Comparison of ENCODE assay signal across 9 cellular contexts in genomic region chr9:36008774-36009300, GRCh38. TPM values are rescaled to one million over a fixed set of nuclear protein-coding genes. Genes with fewer than 3 reads are reported as not detected.
DNase-seq lines count a peak whose midpoint lies in the region; ATAC-seq, FAIRE-seq and TF ChIP-seq lines count a peak whose summit lies in the region.
"Had no signal": no experiment of that assay in that cellular context is flagged by ENCODE, and none has a peak within 500 bp of the region (broad histone marks: within the 10 kb centered on the region; RNA-seq: fewer than 3 reads in every experiment).

No MANE protein-coding gene starts in this region.

- H3K4me1 Mint-ChIP-seq in activated T-helper 1 cell treated with anti-CD3 and anti-CD28 coated beads, Interleukin-12 subunit alpha, Interleukin-12 subunit beta, Interleukin-2, Interleukin-4 antibody, amounts not matched to agents 30 ng/mL and 10 ng/mL and 1 ng/mL, durations not matched to agents 14 hours and 24 hours and 36 hours (ENCODE audit: low read depth): peaks cover 14% of the 10 kb centered on the region
- H3K4me1 Mint-ChIP-seq in osteocyte (ENCODE audit: unreplicated experiment): peaks cover 3% of the 10 kb centered on the region

- H3K9ac ChIP-seq in Karpas-422 (ENCODE audit: low read length): no peak overlapping the region
- H3K9ac ChIP-seq: BLaER1 treated with 17β-estradiol and CSF1 and Interleukin-3, amounts not matched to agents 10 nM and 100 nM had no signal

- H3K27me3 Mint-ChIP-seq in activated T-helper 1 cell treated with anti-CD3 and anti-CD28 coated beads, Interleukin-12 subunit alpha, Interleukin-12 subunit beta, Interleukin-2, Interleukin-4 antibody, amounts not matched to agents 30 ng/mL and 10 ng/mL and 1 ng/mL, durations not matched to agents 14 hours and 24 hours and 36 hours (ENCODE audit: insufficient read depth): peaks cover 19% of the 10 kb centered on the region
- peaks cover 8% of the 10 kb centered on the region for H3K27me3 Mint-ChIP-seq in osteocyte (ENCODE audit: unreplicated experiment)

- H3K4me3 Mint-ChIP-seq in activated T-helper 1 cell treated with anti-CD3 and anti-CD28 coated beads, Interleukin-12 subunit alpha, Interleukin-12 subunit beta, Interleukin-2, Interleukin-4 antibody, amounts not matched to agents 30 ng/mL and 10 ng/mL and 1 ng/mL, durations not matched to agents 14 hours and 24 hours and 36 hours: no peak overlapping the region
- no peak overlapping the region for H3K4me3 Mint-ChIP-seq in osteocyte (ENCODE audit: unreplicated experiment)

- H3K9me2 ChIP-seq in Karpas-422 (replicated peaks; ENCODE audit: insufficient read depth, low read length): no peaks in the 10 kb centered on the region

- peak; percentile 54 for FAIRE-seq in RCC 7860 (lab: Jason Lieb, UNC)

- H3K36me3 ChIP-seq in Karpas-422 (ENCODE audit: insufficient read depth, low read length): no peaks in the 10 kb centered on the region
- no peaks in the 10 kb centered on the region for H3K36me3 ChIP-seq in upper lobe of left lung
- H3K36me3 ChIP-seq: BLaER1 treated with 17β-estradiol and CSF1 and Interleukin-3, amounts not matched to agents 10 nM and 100 nM had no signal

- H3K4me1 ChIP-seq in Karpas-422 (ENCODE audit: low read length) (no peaks in the 10 kb centered on the region), upper lobe of left lung (peaks cover 0 to 5% (median 0%) of the 10 kb centered on the region in 4 donors)

- peak; percentile 91 to 95 for ATAC-seq in upper lobe of left lung (ENCODE audit: low FRiP score in 2 of 2)

- peaks cover 4% of the 10 kb centered on the region for H3K9me3 Mint-ChIP-seq in activated T-helper 1 cell treated with anti-CD3 and anti-CD28 coated beads, Interleukin-12 subunit alpha, Interleukin-12 subunit beta, Interleukin-2, Interleukin-4 antibody, amounts not matched to agents 30 ng/mL and 10 ng/mL and 1 ng/mL, durations not matched to agents 14 hours and 24 hours and 36 hours
- H3K9me3 Mint-ChIP-seq in osteocyte (ENCODE audit: unreplicated experiment): peaks cover 11% of the 10 kb centered on the region

- no peak overlapping the region for H3K27ac Mint-ChIP-seq in activated T-helper 1 cell treated with anti-CD3 and anti-CD28 coated beads, Interleukin-12 subunit alpha, Interleukin-12 subunit beta, Interleukin-2, Interleukin-4 antibody, amounts not matched to agents 30 ng/mL and 10 ng/mL and 1 ng/mL, durations not matched to agents 14 hours and 24 hours and 36 hours
- no peak overlapping the region for H3K27ac Mint-ChIP-seq in osteocyte (ENCODE audit: unreplicated experiment)

- H3K36me3 Mint-ChIP-seq in activated T-helper 1 cell treated with anti-CD3 and anti-CD28 coated beads, Interleukin-12 subunit alpha, Interleukin-12 subunit beta, Interleukin-2, Interleukin-4 antibody, amounts not matched to agents 30 ng/mL and 10 ng/mL and 1 ng/mL, durations not matched to agents 14 hours and 24 hours and 36 hours (ENCODE audit: low read depth): peaks cover 3% of the 10 kb centered on the region
- no peaks in the 10 kb centered on the region for H3K36me3 Mint-ChIP-seq in osteocyte (ENCODE audit: unreplicated experiment)

- no peak overlapping the region for H2AFZ ChIP-seq in Karpas-422 (ENCODE audit: low read length)

- TF ChIP-seq CTCF in fibroblast of villous mesenchyme (IDR thresholded peaks at IDR 0.05; ENCODE audit: insufficient read depth, low read depth, low read length) (peak; percentile 100), osteocyte (IDR thresholded peaks at IDR 0.05) (peak; percentile 99), upper lobe of left lung (IDR thresholded peaks at IDR 0.05) (peak; percentile 55 to 98 (median 90))

- no peak overlapping the region for H3K4me2 ChIP-seq in Karpas-422 (ENCODE audit: low read depth, low read length, poor library complexity, severe bottlenecking)

- 6 to 13% methylated on average over 10 to 11 of the region's 11 CpGs for WGBS in upper lobe of left lung, 2 donors

- no peak for TF ChIP-seq EP300 in upper lobe of left lung (IDR thresholded peaks at IDR 0.05)

- H3K79me2 ChIP-seq in Karpas-422 (ENCODE audit: low read length): no peaks in the 10 kb centered on the region

- H4K20me1 ChIP-seq in Karpas-422 (ENCODE audit: insufficient read depth, low read depth, low read length): no peaks in the 10 kb centered on the region
- H4K20me1 ChIP-seq: BLaER1 treated with 17β-estradiol and CSF1 and Interleukin-3, amounts not matched to agents 10 nM and 100 nM had no signal

- DNase-seq in NCI-H82 (lab: John Stamatoyannopoulos, UW) (peak; percentile 56), NCI-H82 treated with DMSO at 0.1 percent for 48 hours (lab: John Stamatoyannopoulos, UW; ENCODE audit: unreplicated experiment) (no peak), Karpas-422 (peak; percentile 93), RCC 7860 (ENCODE audit: low spot score) (peak; percentile 61), fibroblast of villous mesenchyme (ENCODE audit: low read depth) (peak; percentile 80), osteocyte (ENCODE audit: extremely low spot score, unreplicated experiment) (peak; percentile 86), upper lobe of left lung (peak in 1 of 2 donors; percentile 23)
- peak; percentile 42 for DNase-seq in activated T-helper 1 cell treated with anti-CD3 and anti-CD28 coated beads, Interleukin-12 subunit alpha, Interleukin-12 subunit beta, Interleukin-2, Interleukin-4 antibody, amounts not matched to agents 30 ng/mL and 10 ng/mL and 1 ng/mL, durations not matched to agents 14 hours and 24 hours and 36 hours (ENCODE audit: low spot score)

- TF ChIP-seq POLR2A in upper lobe of left lung (IDR thresholded peaks at IDR 0.05): no peak

- no peaks in the 10 kb centered on the region for H3K9me3 ChIP-seq in Karpas-422 (ENCODE audit: low read length)
- H3K9me3 ChIP-seq in upper lobe of left lung: no peaks in the 10 kb centered on the region

- H3K27ac ChIP-seq in Karpas-422 (ENCODE audit: low read length): no peak overlapping the region
- H3K27ac ChIP-seq in upper lobe of left lung: no peak overlapping the region

- H3K4me3 ChIP-seq in Karpas-422 (ENCODE audit: low read length): no peak overlapping the region
- no peak overlapping the region for H3K4me3 ChIP-seq in fibroblast of villous mesenchyme (ENCODE audit: low read depth, low read length)
- no peak overlapping the region for H3K4me3 ChIP-seq in upper lobe of left lung
- H3K4me3 ChIP-seq: BLaER1 treated with 17β-estradiol and CSF1 and Interleukin-3, amounts not matched to agents 10 nM and 100 nM had no signal

- intact Hi-C loops in activated T-helper 1 cell treated with anti-CD3 and anti-CD28 coated beads, Interleukin-12 subunit alpha, Interleukin-12 subunit beta, Interleukin-2, Interleukin-4 antibody, amounts not matched to agents 30 ng/mL and 10 ng/mL and 1 ng/mL, durations not matched to agents 14 hours and 24 hours and 36 hours (cut with micrococcal nuclease): loop anchor here (1.0 to 5.0 kb wide), 4 partner anchors 14 to 157 kb away; partner anchors contain the start of genes OR2S2 and RECK

- 0 out of 2 replicates have a peak, but pooled peaks cover 4% of the 10 kb centered on the region for H3K27me3 ChIP-seq in Karpas-422 (ENCODE audit: low read length)
- no peaks in the 10 kb centered on the region for H3K27me3 ChIP-seq in upper lobe of left lung
- H3K27me3 ChIP-seq: BLaER1 treated with 17β-estradiol and CSF1 and Interleukin-3, amounts not matched to agents 10 nM and 100 nM had no signal

RNA-seq across cellular contexts. Expression of gene RECK, which starts 27.9 kb away (rescaled TPM):
- total RNA-seq in Karpas-422 (2014; rRNA removed; shearing (Covaris generic); ENCODE audit: low replicate concordance): 2.3 and 2.6 TPM in 2 replicates
- 3.8 and 4.4 TPM in 2 replicates for total RNA-seq in activated T-helper 1 cell treated with anti-CD3 and anti-CD28 coated beads, Interleukin-12 subunit alpha, Interleukin-12 subunit beta, Interleukin-2, Interleukin-4 antibody, amounts not matched to agents 30 ng/mL and 10 ng/mL and 1 ng/mL, durations not matched to agents 14 hours and 24 hours and 36 hours
- 30.9 and 32.8 TPM in 2 replicates for total RNA-seq in fibroblast of villous mesenchyme
- total RNA-seq in osteocyte: 25.7 and 27.1 TPM in 2 replicates
- total RNA-seq in upper lobe of left lung: 10 to 100 TPM in 4 of 6 donors, 1 to 10 TPM in 2; 8.4 to 17.6 (median 11.0) TPM

RNA-seq across cellular contexts. Expression of gene OR2S2, which starts 50.9 kb away (rescaled TPM):
- not detected in 2 replicates for total RNA-seq in Karpas-422 (2014; rRNA removed; shearing (Covaris generic); ENCODE audit: low replicate concordance)
- not detected in 2 replicates for total RNA-seq in activated T-helper 1 cell treated with anti-CD3 and anti-CD28 coated beads, Interleukin-12 subunit alpha, Interleukin-12 subunit beta, Interleukin-2, Interleukin-4 antibody, amounts not matched to agents 30 ng/mL and 10 ng/mL and 1 ng/mL, durations not matched to agents 14 hours and 24 hours and 36 hours
- under 0.01 and 0.32 TPM in 2 replicates for total RNA-seq in fibroblast of villous mesenchyme
- total RNA-seq in osteocyte: not detected in 2 replicates
- not detected for total RNA-seq in upper lobe of left lung
